1 cellular context compared by ENCODE assay signal in the genomic region with DNA sequence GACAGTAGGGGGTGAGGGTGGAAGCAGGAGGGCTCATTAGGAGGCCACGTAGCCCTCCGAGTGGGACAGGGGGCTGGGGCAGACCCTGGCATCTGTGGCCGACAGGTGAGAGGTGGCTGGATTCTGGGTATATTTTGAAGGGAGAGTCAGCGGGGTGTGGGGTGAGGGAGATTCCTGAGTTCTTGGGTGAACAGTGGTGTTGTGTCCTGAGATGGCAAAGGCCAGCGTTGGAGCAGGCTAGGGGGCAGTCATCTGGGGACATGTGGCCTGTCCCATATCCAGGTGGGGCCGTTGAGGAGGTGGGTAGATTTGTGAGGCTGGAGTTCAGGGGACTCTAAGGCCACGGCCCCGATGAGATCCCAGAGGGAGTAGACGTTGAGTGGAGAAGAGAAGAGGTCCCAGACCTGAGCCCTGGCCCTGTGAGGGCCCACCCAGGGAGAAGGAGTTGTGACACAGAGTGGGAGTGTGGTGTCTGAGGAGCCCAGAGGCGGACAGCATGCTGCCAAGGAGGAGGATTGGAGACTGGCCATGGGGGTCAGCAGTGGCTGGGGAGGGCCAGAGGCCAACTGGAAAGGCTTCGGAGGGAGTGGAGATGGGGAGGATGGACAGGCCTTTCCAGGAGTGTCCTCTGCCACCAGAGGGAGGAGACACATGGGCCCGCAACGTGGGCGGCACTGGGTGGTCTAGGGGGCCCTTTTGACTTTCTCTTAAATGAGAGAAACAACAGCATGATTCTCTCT.
TF ChIP-seq lines count a peak whose summit lies in the region.

No MANE protein-coding gene starts in this region.

TF ChIP-seq in GM12891, 5 proteins besides CTCF, POLR2A, EP300 and RAD21 (continued from another document):
- TF ChIP-seq POU2F2 (IDR thresholded peaks at IDR 0.05; ENCODE audit: low read depth, low read length) (no peak), SPI1 (IDR thresholded peaks at IDR 0.05; ENCODE audit: low read depth, low read length) (no peak), TAF1 (IDR thresholded peaks at IDR 0.05; ENCODE audit: low read depth, low read length) (no peak), POLR2AphosphoS5 (IDR thresholded peaks at IDR 0.05; ENCODE audit: low read depth, low read length) (no peak)
